1 cellular context compared by ENCODE assay signal in the genomic region with DNA sequence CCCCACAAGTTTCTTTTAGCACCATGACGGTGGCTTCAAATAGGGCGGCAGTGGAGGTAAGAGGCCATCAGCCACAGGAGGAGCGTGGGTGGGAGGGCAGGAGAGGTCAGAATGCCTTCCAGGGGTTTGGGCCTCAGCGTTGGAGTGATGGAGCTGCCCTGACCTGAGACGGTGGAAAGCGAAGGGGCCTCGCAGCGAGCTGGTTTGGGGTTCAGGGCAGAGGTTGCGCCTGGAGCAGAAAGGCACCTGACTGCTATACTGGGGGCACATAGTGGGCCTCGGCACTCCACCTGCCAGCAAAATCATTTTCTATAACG.
TF ChIP-seq lines count a peak whose summit lies in the region.

No MANE protein-coding gene starts in this region.

TF ChIP-seq in endothelial cell of umbilical vein, 7 proteins besides CTCF, POLR2A, EP300 and RAD21 (continued from another document):
- TF ChIP-seq FOS (IDR thresholded peaks at IDR 0.05; ENCODE audit: borderline replicate concordance, insufficient read depth, low read length) (no peak), EZH2 (IDR thresholded peaks at IDR 0.05; ENCODE audit: borderline replicate concordance, low read depth, low read length, severe bottlenecking) (no peak), JUN (IDR thresholded peaks at IDR 0.05; ENCODE audit: borderline replicate concordance, insufficient read depth, insufficient read length, low read depth) (no peak), GATA2 (IDR thresholded peaks at IDR 0.05; ENCODE audit: insufficient read depth, insufficient read length, low read depth, low read length) (no peak)
